In the genomic region with DNA sequence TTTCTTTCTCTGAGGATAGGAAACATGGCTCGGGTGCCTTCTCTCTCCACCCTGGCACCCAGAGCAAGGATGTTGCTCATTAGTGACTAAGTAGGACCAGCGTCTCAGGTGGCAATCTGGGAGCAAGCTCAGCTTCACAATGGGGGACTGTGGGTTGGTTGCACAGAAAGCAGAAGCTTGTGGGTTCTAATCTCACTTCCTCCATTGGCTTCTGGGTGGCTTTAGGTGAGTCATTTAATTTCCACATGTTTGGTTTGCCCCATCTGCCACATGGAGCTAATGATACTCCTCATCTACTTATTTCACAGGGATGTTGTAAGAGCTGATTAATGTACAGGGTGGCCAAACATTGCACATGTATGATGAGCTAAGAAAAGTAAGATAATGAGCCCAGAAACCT, we compare ENCODE assay signal across 8 cellular contexts. TPM values are rescaled to one million over a fixed set of nuclear protein-coding genes. Genes with fewer than 3 reads are reported as not detected.
A peak's percentile ranks its signal among the peaks of the same experiment; 100 is the strongest.
DNase-seq lines count a peak whose midpoint lies in the region; ATAC-seq, FAIRE-seq and TF ChIP-seq lines count a peak whose summit lies in the region.

No MANE protein-coding gene starts in this region.

- DNase-seq in AG10803 (ENCODE audit: low read depth) (peak; percentile 93), OCI-M1 (lab: John Stamatoyannopoulos, UW) (peak; percentile 95), bronchial epithelial cell (ENCODE audit: low read depth) (peak; percentile 92), neural progenitor cell (ENCODE audit: low spot score) (no peak), hepatocyte (ENCODE audit: low spot score) (no peak)

- H3K36me3 ChIP-seq in bronchial epithelial cell (ENCODE audit: control insufficient read depth, insufficient read depth, low read length) (no peaks in the 10 kb centered on the region), skeletal muscle satellite cell (ENCODE audit: insufficient read depth, low read length) (no peaks in the 10 kb centered on the region), neural progenitor cell (no peaks in the 10 kb centered on the region), hepatocyte (replicated peaks; ENCODE audit: insufficient read depth, low read depth) (no peaks in the 10 kb centered on the region)

- H3K27ac Mint-ChIP-seq in neural progenitor cell, result no peak overlapping the region

- H3K4me2 ChIP-seq in skeletal muscle satellite cell (ENCODE audit: low read length) (peak overlapping the region; percentile 39), neural progenitor cell (no peak overlapping the region), hepatocyte (no peak overlapping the region)

- no peak overlapping the region for H3K4me3 ChIP-seq in AG10803 (ENCODE audit: low read length)
- no peak overlapping the region for H3K4me3 ChIP-seq in bronchial epithelial cell (ENCODE audit: low read depth, low read length)
- no peak overlapping the region for H3K4me3 ChIP-seq in skeletal muscle satellite cell (ENCODE audit: low read length)
- no peak overlapping the region for H3K4me3 ChIP-seq in neural progenitor cell
- no peak overlapping the region for H3K4me3 ChIP-seq in hepatocyte

- no peak overlapping the region for H2AFZ ChIP-seq in neural progenitor cell (replicated peaks)
- no peak overlapping the region for H2AFZ ChIP-seq in hepatocyte

- TF ChIP-seq CTCF in AG10803 (conservative IDR thresholded peaks at IDR 0.05; ENCODE audit: low read length), result no peak
- TF ChIP-seq CTCF in bronchial epithelial cell (IDR thresholded peaks at IDR 0.05; ENCODE audit: insufficient read depth, low read length, severe bottlenecking), result no peak
- no peak for TF ChIP-seq CTCF in neural progenitor cell (IDR thresholded peaks at IDR 0.05)
- no peak for TF ChIP-seq CTCF in hepatocyte (IDR thresholded peaks at IDR 0.05; ENCODE audit: poor library complexity)

- peaks cover 17% of the 10 kb centered on the region for H3K4me1 ChIP-seq in skeletal muscle satellite cell (ENCODE audit: control insufficient read depth, insufficient read depth, low read length)
- H3K4me1 ChIP-seq in neural progenitor cell, result no peaks in the 10 kb centered on the region
- H3K4me1 ChIP-seq in hepatocyte (ENCODE audit: insufficient read depth), result no peaks in the 10 kb centered on the region

- H3K9me2 ChIP-seq in hepatocyte (replicated peaks; ENCODE audit: insufficient read depth), result no peaks in the 10 kb centered on the region

- peaks cover 12% of the 10 kb centered on the region for H3K9me3 Mint-ChIP-seq in neural progenitor cell

- ATAC-seq in GM18867 (IDR thresholded peaks at IDR 0.05; ENCODE audit: unreplicated experiment), result peak; percentile 94
- peak; percentile 97 for ATAC-seq in HG02973 (IDR thresholded peaks at IDR 0.05; ENCODE audit: unreplicated experiment)

- no peaks in the 10 kb centered on the region for H3K79me2 ChIP-seq in neural progenitor cell (ENCODE audit: low read depth)
- no peaks in the 10 kb centered on the region for H3K79me2 ChIP-seq in hepatocyte

- FAIRE-seq in bronchial epithelial cell (lab: Jason Lieb, UNC), result peak; percentile 81

- H3K9me3 ChIP-seq in skeletal muscle satellite cell (replicated peaks; ENCODE audit: low read length) (no peaks in the 10 kb centered on the region), neural progenitor cell (ENCODE audit: low read depth) (no peaks in the 10 kb centered on the region), hepatocyte (ENCODE audit: low read depth) (no peaks in the 10 kb centered on the region)

- H3K4me3 Mint-ChIP-seq in neural progenitor cell, result no peak overlapping the region

- H3K9ac ChIP-seq in skeletal muscle satellite cell (ENCODE audit: low read depth, low read length), result peak overlapping the region; percentile 18
- H3K9ac ChIP-seq in neural progenitor cell, result no peak overlapping the region

- peaks cover 8% of the 10 kb centered on the region for H3K27me3 Mint-ChIP-seq in neural progenitor cell (ENCODE audit: insufficient read depth, low read depth)

- no peak overlapping the region for H3K27ac ChIP-seq in neural progenitor cell
- H3K27ac ChIP-seq in hepatocyte, result no peak overlapping the region

- no peaks in the 10 kb centered on the region for H3K27me3 ChIP-seq in bronchial epithelial cell (ENCODE audit: control insufficient read depth, insufficient read depth, low read length)
- no peaks in the 10 kb centered on the region for H3K27me3 ChIP-seq in skeletal muscle satellite cell (ENCODE audit: control insufficient read depth, insufficient read depth, low read length)
- no peaks in the 10 kb centered on the region for H3K27me3 ChIP-seq in neural progenitor cell
- no peaks in the 10 kb centered on the region for H3K27me3 ChIP-seq in hepatocyte

- H4K20me1 ChIP-seq in neural progenitor cell (ENCODE audit: low read depth) (no peaks in the 10 kb centered on the region), hepatocyte (ENCODE audit: insufficient read depth, poor library complexity, severe bottlenecking) (no peaks in the 10 kb centered on the region)

- H3K4me1 Mint-ChIP-seq in neural progenitor cell, result peaks cover 14% of the 10 kb centered on the region

- 54% methylated on average over 2 of the region's 2 CpGs for WGBS in hepatocyte (ENCODE audit: low lambda C conversion rate, missing lambda C conversion rate)

- H3F3A ChIP-seq in neural progenitor cell (ENCODE audit: low read depth), result no peaks in the 10 kb centered on the region

- H3K36me3 Mint-ChIP-seq in neural progenitor cell, result no peaks in the 10 kb centered on the region

RNA-seq across cellular contexts. Expression of a gene that starts 54.8 kb away (rescaled TPM):
- total RNA-seq in bronchial epithelial cell, result 22.6 and 30.2 TPM in 2 replicates
- total RNA-seq in skeletal muscle satellite cell (2012; rRNA removed), result 15.5 and 17.3 TPM in 2 replicates
- 46.2 and 76.7 TPM in 2 replicates for total RNA-seq in neural progenitor cell (ENCODE audit: low replicate concordance)
- 12.7 and 24.2 TPM in 2 replicates for total RNA-seq in hepatocyte
- polyA plus RNA-seq in hepatocyte, result 39.9 and 49.6 TPM in 2 replicates

Comparison
In these comparisons a context has a peak if more than half of its experiments do, and no peak if none do; other contexts are left out.
1. DNase-seq: peak in AG10803 (single experiment), OCI-M1 (single experiment) and bronchial epithelial cell (single experiment); none in neural progenitor cell (single experiment) and hepatocyte (single experiment).